Comparison of ENCODE assay signal across 13 cellular contexts in the genomic region with DNA sequence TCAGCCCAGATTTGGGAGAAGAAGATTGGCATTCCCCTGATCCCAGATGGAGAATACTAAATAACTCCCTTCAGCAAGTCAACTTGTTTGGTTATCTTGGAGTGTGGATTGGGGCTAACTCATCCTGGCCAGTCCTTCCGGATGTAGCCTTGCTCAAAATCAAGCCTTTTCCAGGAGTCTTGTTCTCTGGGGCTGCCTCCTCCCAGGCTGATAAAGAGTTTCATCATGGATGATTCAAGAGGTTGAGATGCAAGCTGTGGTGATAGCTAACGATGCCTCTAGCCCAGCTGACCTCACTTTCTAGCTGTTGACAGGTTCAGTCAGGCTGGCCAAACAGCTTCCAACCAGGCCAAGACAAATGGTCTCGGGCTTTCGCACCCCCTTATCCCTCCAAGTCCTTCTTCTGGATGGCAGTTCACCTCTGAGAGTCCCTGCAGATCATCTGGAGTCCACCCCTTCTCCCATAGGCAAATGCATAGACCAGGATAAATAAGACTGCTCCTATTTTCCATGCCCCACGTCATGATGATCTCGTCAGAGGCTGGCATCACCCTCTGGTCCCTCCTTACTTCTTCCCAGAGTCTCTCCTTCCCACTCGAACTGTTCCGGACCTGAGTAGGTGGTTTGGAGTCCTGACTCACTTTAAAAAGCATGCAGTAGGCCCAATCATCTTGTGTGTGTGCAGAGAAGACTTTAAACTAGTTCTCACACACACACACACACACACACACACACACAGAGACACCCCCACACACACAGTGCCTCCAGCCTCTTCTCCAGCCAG.
DNase-seq lines count a peak whose midpoint lies in the region; ATAC-seq and TF ChIP-seq lines count a peak whose summit lies in the region.
"Had no signal": no experiment of that assay in that cellular context is flagged by ENCODE, and none has a peak within 500 bp of the region (broad histone marks: within the 10 kb centered on the region; RNA-seq: fewer than 3 reads in every experiment).

No MANE protein-coding gene starts in this region.

- H3K9me3 ChIP-seq in hepatocyte (ENCODE audit: low read depth): no peaks in the 10 kb centered on the region
- H3K9me3 ChIP-seq in testis: no peaks in the 10 kb centered on the region
- H3K9me3 ChIP-seq: vagina had no signal

- H3K4me1 Mint-ChIP-seq in activated CD8-positive, alpha-beta T cell treated with anti-CD3 and anti-CD28 coated beads, Interleukin-2, amount 10 ng/mL, durations not matched to agents 7 days and 5 days (ENCODE audit: low read depth): no peaks in the 10 kb centered on the region

- H3K4me3 Mint-ChIP-seq in activated CD8-positive, alpha-beta T cell treated with anti-CD3 and anti-CD28 coated beads, Interleukin-2, amount 10 ng/mL, durations not matched to agents 7 days and 5 days: no peak overlapping the region
- H3K4me3 Mint-ChIP-seq: T-helper 1 cell treated with Interleukin-12 subunit alpha and Interleukin-12 subunit beta and Interleukin-4 antibody, amounts not matched to agents 30 μg/mL and 1 μg/mL, for 36 hours had no signal

- H4K20me1 ChIP-seq in hepatocyte (ENCODE audit: insufficient read depth, poor library complexity, severe bottlenecking): no peaks in the 10 kb centered on the region

- DNase-seq in HCEC 1CT (peak; percentile 7), brain microvascular endothelial cell (peak; percentile 90), hepatocyte (ENCODE audit: low spot score) (peak; percentile 59), testis (peak; percentile 71), activated gamma-delta T cell treated with Interleukin-2 at 50 U/mL for 16 hours (no peak)
- no peak for DNase-seq in activated CD8-positive, alpha-beta T cell treated with anti-CD3 and anti-CD28 coated beads, Interleukin-2, amount 10 ng/mL, durations not matched to agents 7 days and 5 days
- DNase-seq: DND-41, NCI-H1417 treated with DMSO at 0.1 percent for 48 hours had no signal

- no peaks in the 10 kb centered on the region for H3K9me2 ChIP-seq in hepatocyte (replicated peaks; ENCODE audit: insufficient read depth)

- intact Hi-C loops in testis (cut with DNase I; ENCODE audit: low total_unique reads): no loop called here

- 82% methylated on average over 8 of the region's 8 CpGs for WGBS in hepatocyte (ENCODE audit: low lambda C conversion rate, missing lambda C conversion rate)
- WGBS in testis, 2 donors: 68 to 71% methylated on average over 8 of the region's 8 CpGs

- peaks cover 8% of the 10 kb centered on the region for H3K9me3 Mint-ChIP-seq in activated CD8-positive, alpha-beta T cell treated with anti-CD3 and anti-CD28 coated beads, Interleukin-2, amount 10 ng/mL, durations not matched to agents 7 days and 5 days (ENCODE audit: insufficient read depth)

- H3K36me3 ChIP-seq in brain microvascular endothelial cell (replicated peaks) (no peaks in the 10 kb centered on the region), hepatocyte (replicated peaks; ENCODE audit: insufficient read depth, low read depth) (no peaks in the 10 kb centered on the region), testis (ENCODE audit: low read depth, missing control alignments) (no peaks in the 10 kb centered on the region)
- H3K36me3 ChIP-seq: vagina had no signal

- H3K27ac ChIP-seq in brain microvascular endothelial cell (peak overlapping the region; percentile 60), hepatocyte (peak overlapping the region; percentile 74), testis (peak overlapping the region; percentile 42 to 77)
- H3K27ac ChIP-seq: vagina had no signal

- in situ Hi-C loops in brain microvascular endothelial cell (cut with HindIII; ENCODE audit: low pct_ligation_motif_present, low sequenced_read_pairs): no loop called here

- H3K36me3 Mint-ChIP-seq in activated CD8-positive, alpha-beta T cell treated with anti-CD3 and anti-CD28 coated beads, Interleukin-2, amount 10 ng/mL, durations not matched to agents 7 days and 5 days (ENCODE audit: low read depth): no peaks in the 10 kb centered on the region

- TF ChIP-seq CTCF in brain microvascular endothelial cell (IDR thresholded peaks at IDR 0.05; ENCODE audit: low read depth, low read length, missing control alignments) (no peak), hepatocyte (IDR thresholded peaks at IDR 0.05; ENCODE audit: poor library complexity) (no peak), testis (IDR thresholded peaks at IDR 0.05) (no peak)

- H3K4me1 ChIP-seq in hepatocyte (ENCODE audit: insufficient read depth): peaks cover 6% of the 10 kb centered on the region
- peaks cover 20% of the 10 kb centered on the region for H3K4me1 ChIP-seq in testis
- H3K4me1 ChIP-seq: vagina had no signal

- ATAC-seq in HG02938 (IDR thresholded peaks at IDR 0.05; ENCODE audit: unreplicated experiment) (no peak), HG02759 (IDR thresholded peaks at IDR 0.05; ENCODE audit: unreplicated experiment) (no peak)
- no peak for ATAC-seq in activated CD8-positive, alpha-beta T cell treated with anti-CD3 and anti-CD28 coated beads, Interleukin-2, amount 10 ng/mL, durations not matched to agents 7 days and 5 days
- ATAC-seq: esophagus mucosa had no signal

- no peaks in the 10 kb centered on the region for H3K79me2 ChIP-seq in hepatocyte

- no peak for TF ChIP-seq POLR2A in testis (IDR thresholded peaks at IDR 0.05)

- CTCF ChIA-PET in activated CD8-positive, alpha-beta T cell treated with anti-CD3 and anti-CD28 coated beads, Interleukin-2, amount 10 ng/mL, durations not matched to agents 7 days and 5 days (lab: Charles Lee): no interaction called here

- no peak overlapping the region for H3K27ac Mint-ChIP-seq in activated CD8-positive, alpha-beta T cell treated with anti-CD3 and anti-CD28 coated beads, Interleukin-2, amount 10 ng/mL, durations not matched to agents 7 days and 5 days
- H3K27ac Mint-ChIP-seq: T-helper 1 cell treated with Interleukin-12 subunit alpha and Interleukin-12 subunit beta and Interleukin-4 antibody, amounts not matched to agents 30 μg/mL and 1 μg/mL, for 36 hours had no signal

- H3K27me3 ChIP-seq in brain microvascular endothelial cell (replicated peaks) (no peaks in the 10 kb centered on the region), hepatocyte (no peaks in the 10 kb centered on the region), testis (no peaks in the 10 kb centered on the region)
- H3K27me3 ChIP-seq: vagina had no signal

- peak overlapping the region; percentile 34 for H3K4me2 ChIP-seq in hepatocyte

- POLR2A ChIA-PET in activated CD8-positive, alpha-beta T cell treated with anti-CD3 and anti-CD28 coated beads, Interleukin-2, amount 10 ng/mL, durations not matched to agents 7 days and 5 days (lab: Charles Lee): no interaction called here

- no peak overlapping the region for H2AFZ ChIP-seq in hepatocyte

- no peak overlapping the region for H3K4me3 ChIP-seq in brain microvascular endothelial cell (ENCODE audit: low read depth, low read length)
- no peak overlapping the region for H3K4me3 ChIP-seq in hepatocyte
- no peak overlapping the region for H3K4me3 ChIP-seq in testis
- H3K4me3 ChIP-seq: vagina had no signal

- no peaks in the 10 kb centered on the region for H3K27me3 Mint-ChIP-seq in activated CD8-positive, alpha-beta T cell treated with anti-CD3 and anti-CD28 coated beads, Interleukin-2, amount 10 ng/mL, durations not matched to agents 7 days and 5 days (ENCODE audit: low read depth)

Comparison
In these comparisons a context has a peak if more than half of its experiments do, and no peak if none do; other contexts are left out.
1. DNase-seq: peak in HCEC 1CT (single experiment), brain microvascular endothelial cell (single experiment), hepatocyte (single experiment) and testis (single experiment); none in activated gamma-delta T cell treated with Interleukin-2 at 50 U/mL for 16 hours (single experiment) and activated CD8-positive, alpha-beta T cell treated with anti-CD3 and anti-CD28 coated beads, Interleukin-2, amount 10 ng/mL, durations not matched to agents 7 days and 5 days (single experiment).
2. Peak in every context shown above with its lines, with median percentiles within 50 percentile points of each other: H3K27ac ChIP-seq.